In the genomic region with DNA sequence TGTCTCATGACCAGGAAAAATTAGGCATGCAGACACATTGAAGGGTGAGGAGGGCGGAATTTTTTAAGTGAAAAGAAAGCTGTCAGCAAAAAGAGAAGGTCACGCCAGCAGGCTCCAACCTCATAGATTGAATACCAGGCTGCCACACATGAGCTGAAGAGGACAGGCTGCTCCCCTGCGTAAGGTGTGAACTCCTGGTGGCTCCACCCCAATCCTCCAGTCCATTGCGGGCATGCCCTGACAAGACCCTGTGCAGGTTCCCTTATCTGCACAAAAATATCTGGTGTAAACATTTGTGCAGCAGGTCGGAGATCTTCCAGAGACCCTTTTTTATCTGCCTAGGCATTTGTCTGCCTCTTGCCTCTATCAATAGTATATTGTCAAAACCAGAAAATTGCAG, we compare ENCODE assay signal across 21 cellular contexts. TPM values are rescaled to one million over a fixed set of nuclear protein-coding genes. Genes with fewer than 3 reads are reported as not detected.
A peak's percentile ranks its signal among the peaks of the same experiment; 100 is the strongest.
DNase-seq lines count a peak whose midpoint lies in the region; ATAC-seq and TF ChIP-seq lines count a peak whose summit lies in the region.
"Had no signal": no experiment of that assay in that cellular context is flagged by ENCODE, and none has a peak within 500 bp of the region (broad histone marks: within the 10 kb centered on the region; RNA-seq: fewer than 3 reads in every experiment).

No MANE protein-coding gene starts in this region.

- no peak overlapping the region for H4K8ac ChIP-seq in H9 (replicated peaks; ENCODE audit: insufficient read length, low read depth, low read length)

- no peak overlapping the region for H3K4me2 ChIP-seq in H9 (ENCODE audit: insufficient read depth, insufficient read length, low read length)
- peak overlapping the region; percentile 64 for H3K4me2 ChIP-seq in mammary epithelial cell (ENCODE audit: insufficient read depth, low read depth, low read length)

- dilution Hi-C loops in mammary epithelial cell (cut with HindIII; ENCODE audit: low sequenced_read_pairs): no loop called here

- H3K9me3 ChIP-seq in H9 (ENCODE audit: control insufficient read depth, low read depth, low read length): peaks cover 5% of the 10 kb centered on the region
- H3K9me3 ChIP-seq in mammary epithelial cell (replicated peaks; ENCODE audit: insufficient read depth, low read length): peaks cover 3% of the 10 kb centered on the region
- H3K9me3 ChIP-seq: MG63, SJCRH30 had no signal

- BruUV-seq in mammary epithelial cell (replicated peaks; lab: Mats Ljungman, UMichigan): no TSS peak

- no peak overlapping the region for H2BK20ac ChIP-seq in H9 (ENCODE audit: low read depth, low read length, poor library complexity, severe bottlenecking)

- H3K27me3 Mint-ChIP-seq in H9 (ENCODE audit: low read depth): no peaks in the 10 kb centered on the region
- peaks cover 2% of the 10 kb centered on the region for H3K27me3 Mint-ChIP-seq in glutamatergic neuron (ENCODE audit: unreplicated experiment)

- H3K23me2 ChIP-seq in H9 (ENCODE audit: insufficient read length, low read depth, low read length, poor library complexity, severe bottlenecking): no peaks in the 10 kb centered on the region

- CTCF ChIA-PET in mammary epithelial cell (lab: Charles Lee; ENCODE audit: low non-redundant PET): no interaction called here

- H3K4me1 ChIP-seq in H9 (ENCODE audit: insufficient read depth, low read length) (no peaks in the 10 kb centered on the region), mammary epithelial cell (ENCODE audit: insufficient read depth, low read length) (peaks cover 25% of the 10 kb centered on the region)
- H3K4me1 ChIP-seq: SJCRH30 had no signal

- H4K20me1 ChIP-seq in H9 (ENCODE audit: control insufficient read depth, insufficient read depth, insufficient read length) (no peaks in the 10 kb centered on the region), mammary epithelial cell (ENCODE audit: insufficient read depth, low read length) (no peaks in the 10 kb centered on the region)

- H3K79me1 ChIP-seq in H9 (ENCODE audit: insufficient read depth, low read depth, low read length, poor library complexity, severe bottlenecking): no peaks in the 10 kb centered on the region

- H2AFZ ChIP-seq in H9 (ENCODE audit: low read length): no peak overlapping the region
- peak overlapping the region; percentile 72 for H2AFZ ChIP-seq in mammary epithelial cell (ENCODE audit: low read depth, low read length)

- H3K36me3 Mint-ChIP-seq in H9 (ENCODE audit: insufficient read depth in 1 of 3, low read depth in 3 of 3) (peaks cover 1 to 25% (median 9%) of the 10 kb centered on the region in 3 experiments; a peak in 6 of 7 replicates), glutamatergic neuron (ENCODE audit: unreplicated experiment) (peaks cover 7% of the 10 kb centered on the region)

- in situ Hi-C loops in mammary epithelial cell (cut with MboI; ENCODE audit: low sequenced_read_pairs in 2 of 2): no loop called here

- intact Hi-C loops in mammary epithelial cell (cut with micrococcal nuclease): no loop called here

- no peaks in the 10 kb centered on the region for H3K36me3 ChIP-seq in mammary epithelial cell (ENCODE audit: insufficient read depth, low read length)
- H3K36me3 ChIP-seq: MG63, SJCRH30 had no signal

- H3K4me3 Mint-ChIP-seq in H9: no peak overlapping the region
- no peak overlapping the region for H3K4me3 Mint-ChIP-seq in glutamatergic neuron (ENCODE audit: unreplicated experiment)
- H3K4me3 Mint-ChIP-seq: HFFc6 had no signal

- peaks cover 2 to 10% of the 10 kb centered on the region in 2 experiments; a peak in 2 of 5 replicates for H3K9me3 Mint-ChIP-seq in H9
- peaks cover 3% of the 10 kb centered on the region for H3K9me3 Mint-ChIP-seq in glutamatergic neuron (ENCODE audit: unreplicated experiment)
- H3K9me3 Mint-ChIP-seq: HFFc6 had no signal

- TF ChIP-seq CTCF in H9 (conservative IDR thresholded peaks at IDR 0.05) (no peak), mammary epithelial cell (conservative IDR thresholded peaks at IDR 0.05 in 1 of 2, IDR thresholded peaks at IDR 0.05 in 1 of 2; ENCODE audit: extremely low read depth in 1 of 2, insufficient read depth in 1 of 2, low read depth in 1 of 2, low read length in 2 of 2) (no peak), glutamatergic neuron (IDR thresholded peaks at IDR 0.05; ENCODE audit: partially characterized antibody, unreplicated experiment) (no peak)

- no peak overlapping the region for H3K56ac ChIP-seq in H9 (ENCODE audit: insufficient read length, low read depth, low read length)

- H3K4me1 Mint-ChIP-seq in H9 (peaks cover 5 to 6% of the 10 kb centered on the region in 2 experiments; a peak in 2 of 4 replicates), glutamatergic neuron (ENCODE audit: low read depth, unreplicated experiment) (no peaks in the 10 kb centered on the region)

- H2BK5ac ChIP-seq in H9 (ENCODE audit: insufficient read length, low read length): no peak overlapping the region

- no peak overlapping the region for H4K5ac ChIP-seq in H9 (ENCODE audit: insufficient read length, low read depth, low read length)

- no peak overlapping the region for H2AK5ac ChIP-seq in H9 (ENCODE audit: insufficient read length, low read length)

- H3K27ac Mint-ChIP-seq in H9 (no peak overlapping the region), glutamatergic neuron (ENCODE audit: unreplicated experiment) (no peak overlapping the region)
- H3K27ac Mint-ChIP-seq: HFFc6 had no signal

- no peak overlapping the region for H2BK12ac ChIP-seq in H9 (ENCODE audit: insufficient read length, low read depth, low read length)

- H3K9ac ChIP-seq in H9 (ENCODE audit: extremely low read depth, insufficient read length, low read length) (no peak overlapping the region), mammary epithelial cell (ENCODE audit: insufficient read depth, low read length) (no peak overlapping the region)

- H3K4me3 ChIP-seq in mammary epithelial cell (replicated peaks in 1 of 3; ENCODE audit: insufficient read depth in 1 of 3, low read depth in 2 of 3, low read length in 3 of 3): no peak overlapping the region
- H3K4me3 ChIP-seq: MG63, SJCRH30 had no signal

- no peak overlapping the region for H2BK120ac ChIP-seq in H9 (ENCODE audit: low read depth, low read length, poor library complexity, severe bottlenecking)

- H3K27ac ChIP-seq in H9 (ENCODE audit: insufficient read length, low read depth, low read length) (no peak overlapping the region), mammary epithelial cell (ENCODE audit: insufficient read depth, low read depth, low read length) (no peak overlapping the region), substantia nigra (ENCODE audit: low read depth, low read length, poor library complexity, severe bottlenecking) (no peak overlapping the region)
- H3K27ac ChIP-seq: RWPE1, SJCRH30 had no signal

- no peak overlapping the region for H2BK15ac ChIP-seq in H9 (ENCODE audit: low read depth, low read length)

- no CpG with 5 or more reads among the region's 5 CpGs for WGBS in H9 (ENCODE audit: extremely low coverage, insufficient read length, low lambda C conversion rate)
- 33% methylated on average over 5 of the region's 5 CpGs for WGBS in mammary epithelial cell (ENCODE audit: low coverage, missing lambda C conversion rate)

- no peak overlapping the region for H4K91ac ChIP-seq in H9 (ENCODE audit: insufficient read length, low read depth, low read length)

- H3K4ac ChIP-seq in H9 (ENCODE audit: low read depth, low read length): no peak overlapping the region

- H3K27me3 ChIP-seq in H9 (ENCODE audit: insufficient read depth, low read length): no peaks in the 10 kb centered on the region
- H3K27me3 ChIP-seq in mammary epithelial cell (ENCODE audit: insufficient read depth, low read length): no peaks in the 10 kb centered on the region
- H3K27me3 ChIP-seq: MG63, SJCRH30 had no signal

- H3K79me2 ChIP-seq in H9 (ENCODE audit: insufficient read depth, low read length) (no peaks in the 10 kb centered on the region), mammary epithelial cell (ENCODE audit: insufficient read depth, low read length) (no peaks in the 10 kb centered on the region)

- H3K18ac ChIP-seq in H9 (ENCODE audit: insufficient read length, low read depth, low read length): no peak overlapping the region

- no peak overlapping the region for H3K23ac ChIP-seq in H9 (ENCODE audit: insufficient read length, low read depth, low read length)

- peak; percentile 14 for DNase-seq in ELF-1 (ENCODE audit: low read depth, low spot score)
- peak; percentile 50 for DNase-seq in H9
- DNase-seq in mammary epithelial cell: no peak
- DNase-seq in islet precursor cell: peak; percentile 87
- no peak for DNase-seq in substantia nigra (lab: John Stamatoyannopoulos, UW)
- no peak for DNase-seq in glutamatergic neuron
- DNase-seq: ACHN, AML-193, Caco-2, GOT3, HFFc6, MG63, NCI-H1092, NCI-H146, NCI-H2081, NCI-H345, NCI-H82, PC-3, SJCRH30 had no signal

- no peak for ATAC-seq in GM18861 (IDR thresholded peaks at IDR 0.05; ENCODE audit: unreplicated experiment)
- ATAC-seq: PC-3 had no signal

- no peak overlapping the region for H3K14ac ChIP-seq in H9 (ENCODE audit: insufficient read depth, low read length)

- H3T11ph ChIP-seq in H9 (ENCODE audit: low read length): no peak overlapping the region

RNA-seq across cellular contexts. Expression of a gene that starts 22.9 kb away (rescaled TPM):
- total RNA-seq in H9 (2021) (70.8 and 71.6 TPM in 2 replicates), mammary epithelial cell (10 to 100 TPM; 30.3 to 36.8 TPM), glutamatergic neuron (ENCODE audit: unreplicated experiment) (18.4 TPM)
- 27.8 TPM for polyA plus RNA-seq in mammary epithelial cell
- polyA minus RNA-seq in mammary epithelial cell: 40.7 TPM

RNA-seq across cellular contexts. Expression of a gene that starts 51.3 kb away (rescaled TPM):
- 34.0 and 35.7 TPM in 2 replicates for total RNA-seq in H9 (2021)
- total RNA-seq in mammary epithelial cell: 10 to 100 TPM; 44.3 to 74.0 TPM
- polyA plus RNA-seq in mammary epithelial cell: 46.8 TPM
- polyA minus RNA-seq in mammary epithelial cell: 36.7 TPM
- 49.3 TPM for total RNA-seq in glutamatergic neuron (ENCODE audit: unreplicated experiment)

Comparison
In these comparisons a context has a peak if more than half of its experiments do, and no peak if none do; other contexts are left out.
1. DNase-seq: peak in ELF-1 (single experiment), H9 (single experiment) and islet precursor cell (single experiment); none in mammary epithelial cell (single experiment), substantia nigra (0 of 49) and glutamatergic neuron (single experiment).